1 cellular context compared by ENCODE assay signal in genomic region chr17:55348749-55349354, GRCh38.
TF ChIP-seq lines count a peak whose summit lies in the region.

No MANE protein-coding gene starts in this region.

TF ChIP-seq in HepG2, 621 proteins besides CTCF, POLR2A, EP300 and RAD21 (continued from another document and continues in another):
- TF ChIP-seq ZNF276 (CRISPR knock-in tag; IDR thresholded peaks at IDR 0.05; ENCODE audit: low read depth) = no peak
- no peak for TF ChIP-seq ZFP90 (CRISPR knock-in tag; IDR thresholded peaks at IDR 0.05; ENCODE audit: borderline replicate concordance)
- peak; percentile 38; the same call in 1 of the 2 replicates for TF ChIP-seq REPIN1 (CRISPR knock-in tag; IDR thresholded peaks at IDR 0.05; ENCODE audit: borderline replicate concordance, low read depth)
- TF ChIP-seq ZNF484 (CRISPR knock-in tag; IDR thresholded peaks at IDR 0.05; ENCODE audit: borderline replicate concordance, low read depth) = no peak
- no peak for TF ChIP-seq ZNF713 (CRISPR knock-in tag; IDR thresholded peaks at IDR 0.05)
- TF ChIP-seq IRF1 (CRISPR knock-in tag; IDR thresholded peaks at IDR 0.05; ENCODE audit: low read depth) = no peak
- TF ChIP-seq, protein P1, sequence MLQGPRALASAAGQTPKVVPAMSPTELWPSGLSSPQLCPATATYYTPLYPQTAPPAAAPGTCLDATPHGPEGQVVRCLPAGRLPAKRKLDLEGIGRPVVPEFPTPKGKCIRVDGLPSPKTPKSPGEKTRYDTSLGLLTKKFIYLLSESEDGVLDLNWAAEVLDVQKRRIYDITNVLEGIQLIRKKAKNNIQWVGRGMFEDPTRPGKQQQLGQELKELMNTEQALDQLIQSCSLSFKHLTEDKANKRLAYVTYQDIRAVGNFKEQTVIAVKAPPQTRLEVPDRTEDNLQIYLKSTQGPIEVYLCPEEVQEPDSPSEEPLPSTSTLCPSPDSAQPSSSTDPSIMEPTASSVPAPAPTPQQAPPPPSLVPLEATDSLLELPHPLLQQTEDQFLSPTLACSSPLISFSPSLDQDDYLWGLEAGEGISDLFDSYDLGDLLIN (CRISPR knock-in tag; IDR thresholded peaks at IDR 0.05; ENCODE audit: borderline replicate concordance) = no peak
- TF ChIP-seq ZNF44 (CRISPR knock-in tag; IDR thresholded peaks at IDR 0.05) = no peak
- TF ChIP-seq ZNF512B (CRISPR knock-in tag; IDR thresholded peaks at IDR 0.05; ENCODE audit: borderline replicate concordance) = no peak
- no peak for TF ChIP-seq ZNF343 (CRISPR knock-in tag; IDR thresholded peaks at IDR 0.05)
- no peak for TF ChIP-seq ZNF644 (CRISPR knock-in tag; IDR thresholded peaks at IDR 0.05; ENCODE audit: low read depth)
- no peak for TF ChIP-seq TMF1 (CRISPR knock-in tag; IDR thresholded peaks at IDR 0.05; ENCODE audit: low read depth)
- no peak for TF ChIP-seq RBM39 (IDR thresholded peaks at IDR 0.05; ENCODE audit: low read depth, low read length, poor library complexity, severe bottlenecking)
- TF ChIP-seq PHF8 (CRISPR knock-in tag; IDR thresholded peaks at IDR 0.05) = no peak
- TF ChIP-seq ZNF552 (CRISPR knock-in tag; IDR thresholded peaks at IDR 0.05; ENCODE audit: borderline replicate concordance) = no peak
- no peak for TF ChIP-seq ADNP (CRISPR knock-in tag; IDR thresholded peaks at IDR 0.05)
- no peak for TF ChIP-seq KDM1A (CRISPR knock-in tag; IDR thresholded peaks at IDR 0.05)
- TF ChIP-seq TOE1 (CRISPR knock-in tag; IDR thresholded peaks at IDR 0.05) = no peak
- TF ChIP-seq MIER3 (CRISPR knock-in tag; IDR thresholded peaks at IDR 0.05; ENCODE audit: borderline replicate concordance) = 0 out of 2 replicates have a peak, but pooled peaks have one; percentile 42
- TF ChIP-seq NCOA1 (CRISPR knock-in tag; IDR thresholded peaks at IDR 0.05) = no peak
- no peak for TF ChIP-seq AHDC1 (CRISPR knock-in tag; IDR thresholded peaks at IDR 0.05; ENCODE audit: borderline replicate concordance)
- TF ChIP-seq CEBPB (IDR thresholded peaks at IDR 0.05; ENCODE audit: borderline replicate concordance, low read depth, low read length) = no peak
- TF ChIP-seq ISX (CRISPR knock-in tag; conservative IDR thresholded peaks at IDR 0.05) = no peak
- TF ChIP-seq, protein P2, sequence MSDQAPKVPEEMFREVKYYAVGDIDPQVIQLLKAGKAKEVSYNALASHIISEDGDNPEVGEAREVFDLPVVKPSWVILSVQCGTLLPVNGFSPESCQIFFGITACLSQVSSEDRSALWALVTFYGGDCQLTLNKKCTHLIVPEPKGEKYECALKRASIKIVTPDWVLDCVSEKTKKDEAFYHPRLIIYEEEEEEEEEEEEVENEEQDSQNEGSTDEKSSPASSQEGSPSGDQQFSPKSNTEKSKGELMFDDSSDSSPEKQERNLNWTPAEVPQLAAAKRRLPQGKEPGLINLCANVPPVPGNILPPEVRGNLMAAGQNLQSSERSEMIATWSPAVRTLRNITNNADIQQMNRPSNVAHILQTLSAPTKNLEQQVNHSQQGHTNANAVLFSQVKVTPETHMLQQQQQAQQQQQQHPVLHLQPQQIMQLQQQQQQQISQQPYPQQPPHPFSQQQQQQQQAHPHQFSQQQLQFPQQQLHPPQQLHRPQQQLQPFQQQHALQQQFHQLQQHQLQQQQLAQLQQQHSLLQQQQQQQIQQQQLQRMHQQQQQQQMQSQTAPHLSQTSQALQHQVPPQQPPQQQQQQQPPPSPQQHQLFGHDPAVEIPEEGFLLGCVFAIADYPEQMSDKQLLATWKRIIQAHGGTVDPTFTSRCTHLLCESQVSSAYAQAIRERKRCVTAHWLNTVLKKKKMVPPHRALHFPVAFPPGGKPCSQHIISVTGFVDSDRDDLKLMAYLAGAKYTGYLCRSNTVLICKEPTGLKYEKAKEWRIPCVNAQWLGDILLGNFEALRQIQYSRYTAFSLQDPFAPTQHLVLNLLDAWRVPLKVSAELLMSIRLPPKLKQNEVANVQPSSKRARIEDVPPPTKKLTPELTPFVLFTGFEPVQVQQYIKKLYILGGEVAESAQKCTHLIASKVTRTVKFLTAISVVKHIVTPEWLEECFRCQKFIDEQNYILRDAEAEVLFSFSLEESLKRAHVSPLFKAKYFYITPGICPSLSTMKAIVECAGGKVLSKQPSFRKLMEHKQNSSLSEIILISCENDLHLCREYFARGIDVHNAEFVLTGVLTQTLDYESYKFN (CRISPR knock-in tag; conservative IDR thresholded peaks at IDR 0.05) = no peak
- no peak for TF ChIP-seq THYN1 (CRISPR knock-in tag; IDR thresholded peaks at IDR 0.05; ENCODE audit: borderline replicate concordance, low read depth)
- TF ChIP-seq PITX1 (CRISPR knock-in tag; IDR thresholded peaks at IDR 0.05) = no peak
- TF ChIP-seq, protein P3, sequence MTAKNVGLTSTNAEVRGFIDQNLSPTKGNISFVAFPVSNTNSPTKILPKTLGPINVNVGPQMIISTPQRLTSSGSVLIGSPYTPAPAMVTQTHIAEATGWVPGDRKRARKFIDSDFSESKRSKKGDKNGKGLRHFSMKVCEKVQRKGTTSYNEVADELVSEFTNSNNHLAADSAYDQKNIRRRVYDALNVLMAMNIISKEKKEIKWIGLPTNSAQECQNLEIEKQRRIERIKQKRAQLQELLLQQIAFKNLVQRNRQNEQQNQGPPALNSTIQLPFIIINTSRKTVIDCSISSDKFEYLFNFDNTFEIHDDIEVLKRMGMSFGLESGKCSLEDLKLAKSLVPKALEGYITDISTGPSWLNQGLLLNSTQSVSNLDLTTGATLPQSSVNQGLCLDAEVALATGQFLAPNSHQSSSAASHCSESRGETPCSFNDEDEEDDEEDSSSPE (CRISPR knock-in tag; IDR thresholded peaks at IDR 0.05) = peak; percentile 30; the same call in 1 of the 2 replicates
- TF ChIP-seq, protein P4, sequence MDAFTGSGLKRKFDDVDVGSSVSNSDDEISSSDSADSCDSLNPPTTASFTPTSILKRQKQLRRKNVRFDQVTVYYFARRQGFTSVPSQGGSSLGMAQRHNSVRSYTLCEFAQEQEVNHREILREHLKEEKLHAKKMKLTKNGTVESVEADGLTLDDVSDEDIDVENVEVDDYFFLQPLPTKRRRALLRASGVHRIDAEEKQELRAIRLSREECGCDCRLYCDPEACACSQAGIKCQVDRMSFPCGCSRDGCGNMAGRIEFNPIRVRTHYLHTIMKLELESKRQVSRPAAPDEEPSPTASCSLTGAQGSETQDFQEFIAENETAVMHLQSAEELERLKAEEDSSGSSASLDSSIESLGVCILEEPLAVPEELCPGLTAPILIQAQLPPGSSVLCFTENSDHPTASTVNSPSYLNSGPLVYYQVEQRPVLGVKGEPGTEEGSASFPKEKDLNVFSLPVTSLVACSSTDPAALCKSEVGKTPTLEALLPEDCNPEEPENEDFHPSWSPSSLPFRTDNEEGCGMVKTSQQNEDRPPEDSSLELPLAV (CRISPR knock-in tag; conservative IDR thresholded peaks at IDR 0.05; ENCODE audit: low read depth) = no peak
- TF ChIP-seq MBNL3 (CRISPR knock-in tag; conservative IDR thresholded peaks at IDR 0.05) = no peak
- peak; percentile 99 for TF ChIP-seq SMC3 (IDR thresholded peaks at IDR 0.05; ENCODE audit: low read length)
- no peak for TF ChIP-seq DR1 (CRISPR knock-in tag; IDR thresholded peaks at IDR 0.05)
- TF ChIP-seq KLF11 (CRISPR knock-in tag; IDR thresholded peaks at IDR 0.05) = peak; percentile 80; the same call in 1 of the 2 replicates
- TF ChIP-seq ZBTB8A (CRISPR knock-in tag; IDR thresholded peaks at IDR 0.05; ENCODE audit: borderline replicate concordance, low read depth) = no peak
- TF ChIP-seq ZNF101 (CRISPR knock-in tag; IDR thresholded peaks at IDR 0.05; ENCODE audit: borderline replicate concordance, low read depth) = no peak
- peak; percentile 65 for TF ChIP-seq TARDBP (CRISPR knock-in tag; IDR thresholded peaks at IDR 0.05)
- TF ChIP-seq ONECUT2 (CRISPR knock-in tag; IDR thresholded peaks at IDR 0.05) = no peak
- TF ChIP-seq ZKSCAN1 (IDR thresholded peaks at IDR 0.05; ENCODE audit: low read length) = no peak
- TF ChIP-seq THAP8 (CRISPR knock-in tag; IDR thresholded peaks at IDR 0.05; ENCODE audit: borderline replicate concordance) = no peak
- TF ChIP-seq MEF2D (CRISPR knock-in tag; IDR thresholded peaks at IDR 0.05) = 0 out of 2 replicates have a peak, but pooled peaks have one; percentile 46
- TF ChIP-seq ZFP41 (CRISPR knock-in tag; IDR thresholded peaks at IDR 0.05; ENCODE audit: borderline replicate concordance) = no peak
- TF ChIP-seq SMARCE1 (IDR thresholded peaks at IDR 0.05; ENCODE audit: borderline replicate concordance) = no peak
- TF ChIP-seq ZNF761 (CRISPR knock-in tag; conservative IDR thresholded peaks at IDR 0.05) = no peak
- no peak for TF ChIP-seq GTF3A (CRISPR knock-in tag; conservative IDR thresholded peaks at IDR 0.05)
